17 cellular contexts compared by ENCODE assay signal in the genomic region with DNA sequence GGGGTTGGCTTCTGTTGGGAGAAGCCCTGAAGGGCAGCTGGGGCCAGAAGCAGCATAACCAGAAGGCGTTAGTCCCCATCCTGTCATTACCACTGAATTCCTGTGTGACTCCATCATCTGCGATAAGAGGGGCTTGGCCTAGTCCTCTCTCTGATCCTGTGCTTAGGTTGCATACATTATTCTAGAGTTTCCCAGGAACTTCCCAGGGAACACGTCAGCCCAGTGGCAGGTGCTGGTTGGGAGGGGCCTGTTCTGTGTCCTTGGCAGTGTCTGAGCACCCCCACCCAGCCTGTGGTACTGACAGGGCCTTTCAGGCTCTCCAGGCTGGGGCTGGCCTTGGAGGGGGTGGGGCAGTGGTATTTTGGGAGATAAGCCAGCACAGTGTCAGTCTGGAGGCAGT. TPM values are rescaled to one million over a fixed set of nuclear protein-coding genes. Genes with fewer than 3 reads are reported as not detected.
A peak's percentile ranks its signal among the peaks of the same experiment; 100 is the strongest.
DNase-seq lines count a peak whose midpoint lies in the region; ATAC-seq, FAIRE-seq and TF ChIP-seq lines count a peak whose summit lies in the region.
"Had no signal": no experiment of that assay in that cellular context is flagged by ENCODE, and none has a peak within 500 bp of the region (broad histone marks: within the 10 kb centered on the region; RNA-seq: fewer than 3 reads in every experiment).

No MANE protein-coding gene starts in this region.

- H3K4me3 ChIP-seq in bronchial epithelial cell (ENCODE audit: low read depth, low read length) (no peak overlapping the region), keratinocyte (ENCODE audit: control insufficient read depth in 2 of 3, extremely low read depth in 1 of 3, insufficient read depth in 2 of 3, low read depth in 1 of 3, low read length in 3 of 3) (no peak overlapping the region)
- H3K4me3 ChIP-seq: colonic mucosa, gastroesophageal sphincter, prostate gland had no signal

- H2AFZ ChIP-seq in keratinocyte (ENCODE audit: control insufficient read depth, low read length): no peak overlapping the region

- H3K79me2 ChIP-seq in keratinocyte (ENCODE audit: control insufficient read depth, insufficient read depth, low read length): no peaks in the 10 kb centered on the region

- H3K27ac Mint-ChIP-seq in stimulated activated naive CD8-positive, alpha-beta T cell treated with anti-CD3 and anti-CD28 coated beads, Interleukin-15, amount 100 ng/mL, for 72 hours: peak overlapping the region; percentile 64 to 68
- H3K27ac Mint-ChIP-seq: activated CD4-positive, alpha-beta T cell treated with anti-CD3 and anti-CD28 coated beads, Interleukin-2, amount 10 ng/mL, durations not matched to agents 24 days and 14 days; memory B cell; T-cell had no signal

- H4K20me1 ChIP-seq in keratinocyte (ENCODE audit: control insufficient read depth, extremely low read depth, insufficient read depth, low read length): no peaks in the 10 kb centered on the region

- peaks cover 12% of the 10 kb centered on the region for H3K4me1 Mint-ChIP-seq in stimulated activated naive CD8-positive, alpha-beta T cell treated with anti-CD3 and anti-CD28 coated beads, Interleukin-15, amount 100 ng/mL, for 72 hours
- H3K4me1 Mint-ChIP-seq: memory B cell had no signal

- H3K9me3 ChIP-seq in keratinocyte (ENCODE audit: control insufficient read depth, low read depth, low read length): no peaks in the 10 kb centered on the region
- H3K9me3 ChIP-seq: colonic mucosa, gastroesophageal sphincter, prostate gland had no signal

- no peak for TF ChIP-seq CTCF in bronchial epithelial cell (IDR thresholded peaks at IDR 0.05; ENCODE audit: insufficient read depth, low read length, severe bottlenecking)
- TF ChIP-seq CTCF in keratinocyte (optimal IDR thresholded peaks at IDR 0.05 in 1 of 3, IDR thresholded peaks at IDR 0.05 in 1 of 3, conservative IDR thresholded peaks at IDR 0.05 in 1 of 3; ENCODE audit: extremely low read depth in 1 of 3, insufficient read depth in 2 of 3, low read length in 3 of 3): no peak

- no peaks in the 10 kb centered on the region for H3K27me3 Mint-ChIP-seq in stimulated activated naive CD8-positive, alpha-beta T cell treated with anti-CD3 and anti-CD28 coated beads, Interleukin-15, amount 100 ng/mL, for 72 hours

- dilution Hi-C loops in keratinocyte (cut with MboI; ENCODE audit: extremely low pct_ligation_motif_present, low sequenced_read_pairs): no loop called here

- H3K27ac ChIP-seq in keratinocyte (ENCODE audit: control insufficient read depth, insufficient read depth, low read length): peak overlapping the region; percentile 70
- H3K27ac ChIP-seq: colonic mucosa, gastroesophageal sphincter, prostate gland had no signal

- H3K9me3 Mint-ChIP-seq in stimulated activated naive CD8-positive, alpha-beta T cell treated with anti-CD3 and anti-CD28 coated beads, Interleukin-15, amount 100 ng/mL, for 72 hours: no peaks in the 10 kb centered on the region
- H3K9me3 Mint-ChIP-seq: activated CD4-positive, alpha-beta T cell treated with anti-CD3 and anti-CD28 coated beads, Interleukin-2, amount 10 ng/mL, durations not matched to agents 24 days and 14 days; T-cell had no signal

- H3K9me1 ChIP-seq in keratinocyte (ENCODE audit: control insufficient read depth, extremely low read depth, insufficient read depth, low read length): no peaks in the 10 kb centered on the region

- no peak overlapping the region for H3K4me3 Mint-ChIP-seq in stimulated activated naive CD8-positive, alpha-beta T cell treated with anti-CD3 and anti-CD28 coated beads, Interleukin-15, amount 100 ng/mL, for 72 hours
- H3K4me3 Mint-ChIP-seq: activated CD4-positive, alpha-beta T cell treated with anti-CD3 and anti-CD28 coated beads, Interleukin-2, amount 10 ng/mL, durations not matched to agents 24 days and 14 days; memory B cell; T-cell had no signal

- H3K27me3 ChIP-seq in bronchial epithelial cell (ENCODE audit: control insufficient read depth, insufficient read depth, low read length): no peaks in the 10 kb centered on the region
- no peaks in the 10 kb centered on the region for H3K27me3 ChIP-seq in keratinocyte (ENCODE audit: control insufficient read depth, extremely low read depth, insufficient read depth, low read length)
- H3K27me3 ChIP-seq: colonic mucosa, gastroesophageal sphincter had no signal

- peak overlapping the region; percentile 48 for H3K4me2 ChIP-seq in keratinocyte (ENCODE audit: control insufficient read depth, extremely low read depth, insufficient read depth, low read depth, low read length)

- FAIRE-seq in bronchial epithelial cell (lab: Jason Lieb, UNC) (no peak), keratinocyte (lab: Jason Lieb, UNC) (peak; percentile 96)
- FAIRE-seq: G401.6 had no signal

- no peak for DNase-seq in stimulated activated naive CD8-positive, alpha-beta T cell treated with anti-CD3 and anti-CD28 coated beads, Interleukin-15, amount 100 ng/mL, for 72 hours
- no peak for DNase-seq in stimulated activated naive CD8-positive, alpha-beta T cell treated with anti-CD3 and anti-CD28 coated beads, Interleukin-15, Interleukin-2, amounts not matched to agents 100 U/mL and 50 U/mL, for 24 hours
- DNase-seq in bronchial epithelial cell (ENCODE audit: low read depth) (peak; percentile 93), keratinocyte (ENCODE audit: low read depth, low spot score) (peak; percentile 97), left lobe of liver (ENCODE audit: low spot score) (no peak), middle frontal gyrus (ENCODE audit: extremely low spot score, low spot score) (no peak), midbrain (lab: John Stamatoyannopoulos, UW) (no peak)
- DNase-seq in stimulated activated CD4-positive, alpha-beta T cell treated with anti-CD3 and anti-CD28 coated beads, Interleukin-2, amount 100 ng/mL, for 24 hours: no peak
- DNase-seq: activated CD4-positive, alpha-beta T cell treated with anti-CD3 and anti-CD28 coated beads, Interleukin-2, amount 10 ng/mL, durations not matched to agents 24 days and 14 days; activated gamma-delta T cell treated with Interleukin-2 at 50 U/mL for 16 hours; colonic mucosa; NCI-H1694 treated with DMSO at 0.1 percent for 48 hours; T-cell had no signal

- H3K4me1 ChIP-seq in keratinocyte (ENCODE audit: control insufficient read depth, extremely low read depth, insufficient read depth, low read length): peaks cover 16% of the 10 kb centered on the region
- H3K4me1 ChIP-seq: colonic mucosa, prostate gland had no signal

- peak overlapping the region; percentile 28 for H3K9ac ChIP-seq in keratinocyte (ENCODE audit: control insufficient read depth, extremely low read depth, insufficient read depth, low read length)

- no peak for ATAC-seq in stimulated activated naive CD8-positive, alpha-beta T cell treated with anti-CD3 and anti-CD28 coated beads, Interleukin-15, amount 100 ng/mL, for 72 hours
- no peak for ATAC-seq in stimulated activated naive CD8-positive, alpha-beta T cell treated with anti-CD3 and anti-CD28 coated beads, Interleukin-15, Interleukin-2, amounts not matched to agents 100 U/mL and 50 U/mL, for 24 hours
- ATAC-seq in left lobe of liver: no peak
- ATAC-seq: gastroesophageal sphincter, T-cell had no signal

- H3K36me3 ChIP-seq in bronchial epithelial cell (ENCODE audit: control insufficient read depth, insufficient read depth, low read length) (no peaks in the 10 kb centered on the region), keratinocyte (ENCODE audit: control insufficient read depth in 2 of 2, extremely low read depth in 1 of 2, insufficient read depth in 2 of 2, low read length in 2 of 2) (no peaks in the 10 kb centered on the region)
- H3K36me3 ChIP-seq: colonic mucosa, gastroesophageal sphincter, prostate gland had no signal

RNA-seq across cellular contexts. Expression of gene TOGARAM2, which starts 4.5 kb away (rescaled TPM):
- total RNA-seq in bronchial epithelial cell (under 0.01 TPM in 1 of 2 replicates, not detected in the other), left lobe of liver (0.78 TPM)
- polyA plus RNA-seq in keratinocyte: 0.10 to 0.15 TPM in 2 of 3 replicates, not detected in the other
- polyA plus RNA-seq in keratinocyte (2011; ENCODE audit: low read depth): not detected
- polyA plus RNA-seq in keratinocyte (2011; cell fraction: cytosol; rRNA removed): 0.08 TPM in 1 of 2 replicates, not detected in the other
- polyA plus RNA-seq in keratinocyte (2011; cell fraction: nucleus; rRNA removed): 0.16 and 0.28 TPM in 2 replicates
- polyA plus RNA-seq in keratinocyte (2012; ENCODE audit: low replicate concordance): 0.10 TPM in 1 of 2 replicates, not detected in the other
- polyA minus RNA-seq in keratinocyte: 0.03 to 0.86 TPM in 2 of 3 replicates, not detected in the other
- polyA minus RNA-seq in keratinocyte (2011; cell fraction: cytosol; rRNA and poly(A)+ RNA removed): not detected
- polyA minus RNA-seq in keratinocyte (2011; cell fraction: nucleus; rRNA and poly(A)+ RNA removed): 0.74 TPM in 1 of 2 replicates, not detected in the other

Comparison
In these comparisons a context has a peak if more than half of its experiments do, and no peak if none do; other contexts are left out.
1. DNase-seq: peak in bronchial epithelial cell (single experiment) and keratinocyte (single experiment); none in stimulated activated naive CD8-positive, alpha-beta T cell treated with anti-CD3 and anti-CD28 coated beads, Interleukin-15, amount 100 ng/mL, for 72 hours (0 of 2), stimulated activated naive CD8-positive, alpha-beta T cell treated with anti-CD3 and anti-CD28 coated beads, Interleukin-15, Interleukin-2, amounts not matched to agents 100 U/mL and 50 U/mL, for 24 hours (single experiment), left lobe of liver (single experiment), middle frontal gyrus (single experiment), midbrain (single experiment) and stimulated activated CD4-positive, alpha-beta T cell treated with anti-CD3 and anti-CD28 coated beads, Interleukin-2, amount 100 ng/mL, for 24 hours (0 of 2).